Comparison of ENCODE assay signal across 8 cellular contexts in the genomic region with DNA sequence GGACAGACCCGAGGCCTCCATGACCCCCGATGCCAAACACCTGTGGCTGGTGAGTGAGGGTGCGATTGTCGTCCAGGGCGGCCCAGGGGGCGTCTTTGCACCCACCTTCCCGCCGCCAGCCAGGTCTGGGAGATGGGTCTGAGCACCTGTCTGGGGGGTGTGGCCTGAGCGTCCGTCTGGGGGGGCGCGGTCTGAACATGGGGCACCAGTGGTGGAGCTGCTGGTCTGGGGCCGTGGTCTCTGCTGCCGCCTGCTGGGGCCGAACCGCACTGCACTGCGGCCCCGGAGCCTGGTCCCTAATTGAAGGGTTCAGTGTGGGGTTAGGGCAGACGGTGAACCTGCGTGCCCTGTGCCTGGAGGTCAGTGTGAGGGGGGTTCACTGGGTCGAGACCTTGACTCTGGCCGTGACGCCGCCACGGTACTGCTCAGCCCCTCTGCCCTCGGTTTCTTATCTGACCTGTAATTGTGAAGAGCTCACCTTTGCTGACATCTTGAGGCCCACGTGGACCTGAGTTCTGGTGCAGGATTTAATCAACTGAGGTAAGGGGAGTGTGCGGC. TPM values are rescaled to one million over a fixed set of nuclear protein-coding genes. Genes with fewer than 3 reads are reported as not detected.
DNase-seq lines count a peak whose midpoint lies in the region; ATAC-seq, FAIRE-seq and TF ChIP-seq lines count a peak whose summit lies in the region.

No MANE protein-coding gene starts in this region.

- H3K36me3 ChIP-seq in bronchial epithelial cell (ENCODE audit: control insufficient read depth, insufficient read depth, low read length), result no peaks in the 10 kb centered on the region
- H3K36me3 ChIP-seq in liver (ENCODE audit: control insufficient read depth in 4 of 4, insufficient read depth in 3 of 4, low read depth in 1 of 4, low read length in 3 of 4), result peaks cover 0 to 5% (median 2%) of the 10 kb centered on the region in 4 donors

- 23% methylated on average over 28 of the region's 28 CpGs for WGBS in liver

- H3K4me3 ChIP-seq in bronchial epithelial cell (ENCODE audit: low read depth, low read length) (no peak overlapping the region), liver (ENCODE audit: low read depth in 1 of 3, low read length in 3 of 3) (no peak overlapping the region)

- peak; percentile 89 to 97 for TF ChIP-seq RAD21 in liver (IDR thresholded peaks at IDR 0.05)

- H3K27me3 ChIP-seq in bronchial epithelial cell (ENCODE audit: control insufficient read depth, insufficient read depth, low read length) (no peaks in the 10 kb centered on the region), liver (ENCODE audit: control insufficient read depth in 4 of 4, insufficient read depth in 4 of 4, low read length in 3 of 4) (no peaks in the 10 kb centered on the region)

- TF ChIP-seq CTCF in bronchial epithelial cell (IDR thresholded peaks at IDR 0.05; ENCODE audit: insufficient read depth, low read length, severe bottlenecking) (peak; percentile 99), liver (IDR thresholded peaks at IDR 0.05; ENCODE audit: low read depth, low read length, missing input control) (peak; percentile 95)

- peaks cover 0 to 6% (median 0%) of the 10 kb centered on the region in 4 donors for H3K4me1 ChIP-seq in liver (ENCODE audit: control insufficient read depth in 4 of 4, insufficient read depth in 4 of 4, low read length in 3 of 4)

- DNase-seq in NCI-H1417 (lab: John Stamatoyannopoulos, UW) (peak; percentile 26 to 56 (median 47)), NCI-H1417 treated with DMSO at 0.1 percent for 48 hours (lab: John Stamatoyannopoulos, UW) (no peak), NCI-H1092 (lab: John Stamatoyannopoulos, UW) (peak; percentile 38), bronchial epithelial cell (ENCODE audit: low read depth) (no peak)
- peak; percentile 86 for DNase-seq in activated CD4-positive, CD25-positive, alpha-beta regulatory T cell treated with anti-CD3 and anti-CD28 coated beads, Interleukin-2, amount 50 U/mL, for 72 hours
- peak; percentile 58 for DNase-seq in stimulated activated CD8-positive, alpha-beta memory T cell treated with anti-CD3 and anti-CD28 coated beads, Interleukin-15, amount 100 ng/mL, for 1 hour (ENCODE audit: low read depth)

- no peak for ATAC-seq in GM21447 (IDR thresholded peaks at IDR 0.05; ENCODE audit: unreplicated experiment)

- H3K27ac ChIP-seq in liver (ENCODE audit: low read depth in 1 of 2, low read length in 2 of 2), result no peak overlapping the region

- H3K9ac ChIP-seq in liver (ENCODE audit: low read depth in 1 of 2, low read length in 2 of 2), result no peak overlapping the region

- no peak for FAIRE-seq in bronchial epithelial cell (lab: Jason Lieb, UNC)

- H3K9me3 ChIP-seq in liver (ENCODE audit: control insufficient read depth in 4 of 4, low read length in 3 of 4), result no peaks in the 10 kb centered on the region

TF ChIP-seq in liver, 16 proteins besides CTCF, POLR2A, EP300 and RAD21:
- TF ChIP-seq EGR1 (IDR thresholded peaks at IDR 0.05; ENCODE audit: low read depth in 2 of 2), result no peak
- peak in 1 of 2 donors; percentile 29 for TF ChIP-seq HNF4A (conservative IDR thresholded peaks at IDR 0.05)
- TF ChIP-seq, protein P1, sequence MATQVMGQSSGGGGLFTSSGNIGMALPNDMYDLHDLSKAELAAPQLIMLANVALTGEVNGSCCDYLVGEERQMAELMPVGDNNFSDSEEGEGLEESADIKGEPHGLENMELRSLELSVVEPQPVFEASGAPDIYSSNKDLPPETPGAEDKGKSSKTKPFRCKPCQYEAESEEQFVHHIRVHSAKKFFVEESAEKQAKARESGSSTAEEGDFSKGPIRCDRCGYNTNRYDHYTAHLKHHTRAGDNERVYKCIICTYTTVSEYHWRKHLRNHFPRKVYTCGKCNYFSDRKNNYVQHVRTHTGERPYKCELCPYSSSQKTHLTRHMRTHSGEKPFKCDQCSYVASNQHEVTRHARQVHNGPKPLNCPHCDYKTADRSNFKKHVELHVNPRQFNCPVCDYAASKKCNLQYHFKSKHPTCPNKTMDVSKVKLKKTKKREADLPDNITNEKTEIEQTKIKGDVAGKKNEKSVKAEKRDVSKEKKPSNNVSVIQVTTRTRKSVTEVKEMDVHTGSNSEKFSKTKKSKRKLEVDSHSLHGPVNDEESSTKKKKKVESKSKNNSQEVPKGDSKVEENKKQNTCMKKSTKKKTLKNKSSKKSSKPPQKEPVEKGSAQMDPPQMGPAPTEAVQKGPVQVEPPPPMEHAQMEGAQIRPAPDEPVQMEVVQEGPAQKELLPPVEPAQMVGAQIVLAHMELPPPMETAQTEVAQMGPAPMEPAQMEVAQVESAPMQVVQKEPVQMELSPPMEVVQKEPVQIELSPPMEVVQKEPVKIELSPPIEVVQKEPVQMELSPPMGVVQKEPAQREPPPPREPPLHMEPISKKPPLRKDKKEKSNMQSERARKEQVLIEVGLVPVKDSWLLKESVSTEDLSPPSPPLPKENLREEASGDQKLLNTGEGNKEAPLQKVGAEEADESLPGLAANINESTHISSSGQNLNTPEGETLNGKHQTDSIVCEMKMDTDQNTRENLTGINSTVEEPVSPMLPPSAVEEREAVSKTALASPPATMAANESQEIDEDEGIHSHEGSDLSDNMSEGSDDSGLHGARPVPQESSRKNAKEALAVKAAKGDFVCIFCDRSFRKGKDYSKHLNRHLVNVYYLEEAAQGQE (IDR thresholded peaks at IDR 0.05), result no peak
- TF ChIP-seq, protein P2, sequence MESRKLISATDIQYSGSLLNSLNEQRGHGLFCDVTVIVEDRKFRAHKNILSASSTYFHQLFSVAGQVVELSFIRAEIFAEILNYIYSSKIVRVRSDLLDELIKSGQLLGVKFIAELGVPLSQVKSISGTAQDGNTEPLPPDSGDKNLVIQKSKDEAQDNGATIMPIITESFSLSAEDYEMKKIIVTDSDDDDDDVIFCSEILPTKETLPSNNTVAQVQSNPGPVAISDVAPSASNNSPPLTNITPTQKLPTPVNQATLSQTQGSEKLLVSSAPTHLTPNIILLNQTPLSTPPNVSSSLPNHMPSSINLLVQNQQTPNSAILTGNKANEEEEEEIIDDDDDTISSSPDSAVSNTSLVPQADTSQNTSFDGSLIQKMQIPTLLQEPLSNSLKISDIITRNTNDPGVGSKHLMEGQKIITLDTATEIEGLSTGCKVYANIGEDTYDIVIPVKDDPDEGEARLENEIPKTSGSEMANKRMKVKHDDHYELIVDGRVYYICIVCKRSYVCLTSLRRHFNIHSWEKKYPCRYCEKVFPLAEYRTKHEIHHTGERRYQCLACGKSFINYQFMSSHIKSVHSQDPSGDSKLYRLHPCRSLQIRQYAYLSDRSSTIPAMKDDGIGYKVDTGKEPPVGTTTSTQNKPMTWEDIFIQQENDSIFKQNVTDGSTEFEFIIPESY (IDR thresholded peaks at IDR 0.05), result no peak
- TF ChIP-seq MAX (IDR thresholded peaks at IDR 0.05), result no peak
- peak in 1 of 2 donors; percentile 88 for TF ChIP-seq RXRA (IDR thresholded peaks at IDR 0.05)
- no peak for TF ChIP-seq SP1 (IDR thresholded peaks at IDR 0.05)
- no peak for TF ChIP-seq FOXA1 (IDR thresholded peaks at IDR 0.05)
- TF ChIP-seq HNF4G (IDR thresholded peaks at IDR 0.05), result no peak
- TF ChIP-seq YY1 (IDR thresholded peaks at IDR 0.05), result no peak
- no peak for TF ChIP-seq TAF1 (conservative IDR thresholded peaks at IDR 0.05)
- TF ChIP-seq NR2F2 (IDR thresholded peaks at IDR 0.05), result peak; percentile 10
- no peak for TF ChIP-seq GABPA (IDR thresholded peaks at IDR 0.05 in 1 of 2, conservative IDR thresholded peaks at IDR 0.05 in 1 of 2)
- TF ChIP-seq ATF3 (IDR thresholded peaks at IDR 0.05), result no peak

RNA-seq across cellular contexts. Expression of gene TCF25, which starts 12.6 kb away (rescaled TPM):
- total RNA-seq in bronchial epithelial cell (69.5 and 140 TPM in 2 replicates), liver (10 to 100 TPM; 59.6 to 98.8 TPM)
- 10 to 100 TPM; 60.8 to 92.7 TPM for polyA plus RNA-seq in liver

RNA-seq across cellular contexts. Expression of gene SPIRE2, which starts 32.6 kb away (rescaled TPM):
- 0.79 and 1.7 TPM in 2 replicates for total RNA-seq in bronchial epithelial cell
- 1 to 10 TPM; 3.2 to 7.2 TPM for total RNA-seq in liver
- 1 to 10 TPM; 1.7 to 2.6 TPM for polyA plus RNA-seq in liver

RNA-seq across cellular contexts. Expression of gene FANCA, which starts 44.4 kb away (rescaled TPM):
- 0.79 and 1.2 TPM in 2 replicates for total RNA-seq in bronchial epithelial cell
- 10 to 100 TPM in 1 of 2 donors, 1 to 10 TPM in 1; 5.9 to 21.0 TPM for total RNA-seq in liver
- polyA plus RNA-seq in liver, result 1 to 10 TPM; 5.3 to 5.8 TPM

RNA-seq across cellular contexts. Expression of gene MC1R, which starts 57.8 kb away (rescaled TPM):
- total RNA-seq in bronchial epithelial cell (1.6 and 4.1 TPM in 2 replicates), liver (1 to 10 TPM in 1 of 2 donors, under 1 TPM in 1; 0.19 to 3.3 TPM)
- under 1 TPM; 0.24 to 0.37 TPM for polyA plus RNA-seq in liver

Comparison
In these comparisons a context has a peak if more than half of its experiments do, and no peak if none do; other contexts are left out.
1. DNase-seq: peak in NCI-H1417 (3 of 3), NCI-H1092 (single experiment), activated CD4-positive, CD25-positive, alpha-beta regulatory T cell treated with anti-CD3 and anti-CD28 coated beads, Interleukin-2, amount 50 U/mL, for 72 hours (single experiment) and stimulated activated CD8-positive, alpha-beta memory T cell treated with anti-CD3 and anti-CD28 coated beads, Interleukin-15, amount 100 ng/mL, for 1 hour (single experiment); none in NCI-H1417 treated with DMSO at 0.1 percent for 48 hours (single experiment) and bronchial epithelial cell (single experiment).